Comparison of ENCODE assay signal across 9 cellular contexts in genomic region chr5:172150514-172151425, GRCh38. TPM values are rescaled to one million over a fixed set of nuclear protein-coding genes. Genes with fewer than 3 reads are reported as not detected.
DNase-seq lines count a peak whose midpoint lies in the region; ATAC-seq, FAIRE-seq and TF ChIP-seq lines count a peak whose summit lies in the region.
"Had no signal": no experiment of that assay in that cellular context is flagged by ENCODE, and none has a peak within 500 bp of the region (broad histone marks: within the 10 kb centered on the region; RNA-seq: fewer than 3 reads in every experiment).

No MANE protein-coding gene starts in this region.

- H3K9me2 ChIP-seq in GM23248 (ENCODE audit: insufficient read depth) = no peaks in the 10 kb centered on the region

- H3K4me3 Mint-ChIP-seq in chondrocyte (ENCODE audit: unreplicated experiment) = no peak overlapping the region

- peak in 3 of 4 donors; percentile 47 to 82 (median 75) for ATAC-seq in pancreas

- H3K27ac ChIP-seq in GM23248 (no peak overlapping the region), pancreas (peak overlapping the region in 2 of 4 donors; percentile 27 to 33)

- H3F3A ChIP-seq in GM23248 (ENCODE audit: insufficient read depth) = no peaks in the 10 kb centered on the region

- H3K9me3 Mint-ChIP-seq in chondrocyte (ENCODE audit: low read depth) = no peaks in the 10 kb centered on the region

- WGBS in GM23248 (ENCODE audit: low coverage in 1 of 2, low lambda C conversion rate in 2 of 2, missing lambda C conversion rate in 2 of 2), 2 experiments = 91 to 92% methylated on average over 16 of the region's 16 CpGs
- WGBS in pancreas, 2 donors = 80 to 86% methylated on average over 16 of the region's 16 CpGs

- H3K79me2 ChIP-seq in GM23248 (ENCODE audit: insufficient read depth) = peaks cover 85% of the 10 kb centered on the region

- H3K27me3 Mint-ChIP-seq in chondrocyte (ENCODE audit: low read depth) = no peaks in the 10 kb centered on the region

- intact Hi-C loops in pancreas (cut with DNase I) = no loop called here

- no peak overlapping the region for H3K4me2 ChIP-seq in GM23248 (ENCODE audit: unreplicated experiment)

- H3K9me3 ChIP-seq in GM23248 (ENCODE audit: low read depth) (no peaks in the 10 kb centered on the region), pancreas (no peaks in the 10 kb centered on the region)

- H3K27me3 ChIP-seq in GM23248 (replicated peaks; ENCODE audit: insufficient read depth) = no peaks in the 10 kb centered on the region
- no peaks in the 10 kb centered on the region for H3K27me3 ChIP-seq in pancreas

- TF ChIP-seq CTCF in GM13977 (IDR thresholded peaks at IDR 0.05; ENCODE audit: extremely low read depth, insufficient read depth, missing control alignments) (no peak), chondrocyte (IDR thresholded peaks at IDR 0.05) (no peak), pancreas (IDR thresholded peaks at IDR 0.05) (no peak)

- H3K36me3 ChIP-seq in GM23248 (ENCODE audit: low read depth) (peaks cover 3% of the 10 kb centered on the region; the same call in 1 of the 2 replicates), pancreas (no peaks in the 10 kb centered on the region)

- no peaks in the 10 kb centered on the region for H4K20me1 ChIP-seq in GM23248 (ENCODE audit: insufficient read depth)

- DNase-seq in GM13977 (ENCODE audit: low spot score) = peak; percentile 69
- DNase-seq in GM23248 = peak; percentile 35
- peak; percentile 83 for DNase-seq in NOMO-1 treated with DMSO at 0.1 percent for 48 hours (lab: John Stamatoyannopoulos, UW; ENCODE audit: unreplicated experiment)
- peak; percentile 65 for DNase-seq in chondrocyte (ENCODE audit: low spot score)
- peak in 1 of 6 donors; percentile 58 for DNase-seq in pancreas
- no peak for DNase-seq in ACHN
- DNase-seq in NCI-H774 (lab: John Stamatoyannopoulos, UW) = no peak
- DNase-seq in NCI-H345 (lab: John Stamatoyannopoulos, UW) = no peak

- H3K36me3 Mint-ChIP-seq in chondrocyte (ENCODE audit: low read depth) = peaks cover 22% of the 10 kb centered on the region

- H3K27ac Mint-ChIP-seq in chondrocyte (ENCODE audit: unreplicated experiment) = no peak overlapping the region

- H3K4me1 ChIP-seq in GM23248 (ENCODE audit: insufficient read depth) (peaks cover 8% of the 10 kb centered on the region; the same call in 1 of the 2 replicates), pancreas (no peaks in the 10 kb centered on the region)

- in situ Hi-C loops in GM13977 (cut with MboI; ENCODE audit: low pct_unique_long_range_greater_than_20kb, low sequenced_read_pairs, unreplicated experiment) (no loop called here), GM23248 (cut with MboI) (no loop called here), ACHN (cut with HindIII; ENCODE audit: low pct_ligation_motif_present, low pct_unique_long_range_greater_than_20kb, low sequenced_read_pairs) (no loop called here)

- no peak overlapping the region for H2AFZ ChIP-seq in GM23248

- H3K4me1 Mint-ChIP-seq in chondrocyte (ENCODE audit: low read depth) = peaks cover 16% of the 10 kb centered on the region

- no peak overlapping the region for H3K4me3 ChIP-seq in GM23248
- no peak overlapping the region for H3K4me3 ChIP-seq in pancreas

- H3K9ac ChIP-seq in GM23248 = no peak overlapping the region

- no peak for FAIRE-seq in pancreas (lab: Jason Lieb, UNC)
- FAIRE-seq: colon had no signal

RNA-seq across cellular contexts. Expression of gene STK10, which starts 37.3 kb away (rescaled TPM):
- total RNA-seq in GM23248 (2014; rRNA removed; shearing (Covaris generic)) = 21.8 and 28.9 TPM in 2 replicates
- polyA plus RNA-seq in GM23248 (2016; fragmentation: Nextera tagmentation; extraction: Ambion mirVana) = 19.3 and 21.2 TPM in 2 replicates
- 32.9 to 52.7 TPM (median 45.9 TPM) in 3 replicates for total RNA-seq in chondrocyte
- 10 to 100 TPM in 2 of 6 donors, 1 to 10 TPM in 4; 4.1 to 16.3 (median 6.3) TPM for total RNA-seq in pancreas
- polyA plus RNA-seq in pancreas = 1 to 10 TPM; 7.9 to 9.2 TPM

RNA-seq across cellular contexts. Expression of gene EFCAB9, which starts 43.2 kb away (rescaled TPM):
- total RNA-seq in GM23248 (2014; rRNA removed; shearing (Covaris generic)) = not detected in 2 replicates
- not detected in 2 replicates for polyA plus RNA-seq in GM23248 (2016; fragmentation: Nextera tagmentation; extraction: Ambion mirVana)
- total RNA-seq in chondrocyte = not detected in 3 replicates
- total RNA-seq in pancreas = not detected
- not detected for polyA plus RNA-seq in pancreas

Comparison
In these comparisons a context has a peak if more than half of its experiments do, and no peak if none do; other contexts are left out.
1. DNase-seq: peak in GM13977 (single experiment), GM23248 (single experiment), NOMO-1 treated with DMSO at 0.1 percent for 48 hours (single experiment) and chondrocyte (single experiment); none in ACHN (single experiment), NCI-H774 (single experiment) and NCI-H345 (single experiment).